Comparison of ENCODE assay signal across 1 cellular context in genomic region chr11:78228467-78228866, GRCh38.
TF ChIP-seq lines count a peak whose summit lies in the region.

No MANE protein-coding gene starts in this region.

TF ChIP-seq in HepG2, 621 proteins besides CTCF, POLR2A, EP300 and RAD21 (continued from another document):
- TF ChIP-seq BCL3 (CRISPR knock-in tag; IDR thresholded peaks at IDR 0.05) (no peak), ZNF709 (CRISPR knock-in tag; IDR thresholded peaks at IDR 0.05) (no peak)
- TF ChIP-seq, protein P1, sequence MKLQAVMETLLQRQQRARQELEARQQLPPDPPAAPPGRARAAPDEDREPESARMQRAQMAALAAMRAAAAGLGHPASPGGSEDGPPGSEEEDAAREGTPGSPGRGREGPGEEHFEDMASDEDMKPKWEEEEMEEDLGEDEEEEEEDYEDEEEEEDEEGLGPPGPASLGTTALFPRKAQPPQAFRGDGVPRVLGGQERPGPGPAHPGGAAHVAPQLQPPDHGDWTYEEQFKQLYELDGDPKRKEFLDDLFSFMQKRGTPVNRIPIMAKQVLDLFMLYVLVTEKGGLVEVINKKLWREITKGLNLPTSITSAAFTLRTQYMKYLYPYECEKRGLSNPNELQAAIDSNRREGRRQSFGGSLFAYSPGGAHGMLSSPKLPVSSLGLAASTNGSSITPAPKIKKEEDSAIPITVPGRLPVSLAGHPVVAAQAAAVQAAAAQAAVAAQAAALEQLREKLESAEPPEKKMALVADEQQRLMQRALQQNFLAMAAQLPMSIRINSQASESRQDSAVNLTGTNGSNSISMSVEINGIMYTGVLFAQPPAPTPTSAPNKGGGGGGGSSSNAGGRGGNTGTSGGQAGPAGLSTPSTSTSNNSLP (IDR thresholded peaks at IDR 0.05; ENCODE audit: low read depth, low read length), result no peak
